Comparison of ENCODE assay signal across 8 cellular contexts in genomic region chr1:92749024-92749634, GRCh38. TPM values are rescaled to one million over a fixed set of nuclear protein-coding genes. Genes with fewer than 3 reads are reported as not detected.
DNase-seq lines count a peak whose midpoint lies in the region; ATAC-seq, FAIRE-seq and TF ChIP-seq lines count a peak whose summit lies in the region.

No MANE protein-coding gene starts in this region.

- H3K9ac ChIP-seq in H1 (replicated peaks in 1 of 4; ENCODE audit: extremely low read depth in 1 of 4, low read depth in 3 of 4, low read length in 3 of 4) (no peak overlapping the region), mesendoderm (ENCODE audit: low read length) (no peak overlapping the region)

- H3K27me3 Mint-ChIP-seq in T-helper 17 cell, result peaks cover 12% of the 10 kb centered on the region

- WGBS in H1 (ENCODE audit: extremely low coverage in 1 of 2, insufficient coverage in 1 of 2, insufficient read length in 1 of 2, insufficient replicate concordance in 2 of 2, low coverage in 1 of 2, low lambda C conversion rate in 2 of 2, missing lambda C conversion rate in 1 of 2), 2 experiments, result no CpG with 5 or more reads among the region's 1 CpG
- no CpG with 5 or more reads among the region's 1 CpG for WGBS in mesendoderm (ENCODE audit: extremely low coverage, insufficient coverage, low lambda C conversion rate)

- H3K18ac ChIP-seq in H1 (ENCODE audit: extremely low read depth, low read length) (no peak overlapping the region), mesendoderm (ENCODE audit: low read length) (no peak overlapping the region)

- H2BK5ac ChIP-seq in H1 (ENCODE audit: low read depth, low read length), result no peak overlapping the region
- no peak overlapping the region for H2BK5ac ChIP-seq in mesendoderm (ENCODE audit: low read length)

- ATAC-seq in GM21825 (IDR thresholded peaks at IDR 0.05; ENCODE audit: unreplicated experiment), result peak; percentile 72
- ATAC-seq in T-helper 17 cell, result peak; percentile 77
- ATAC-seq in HG03439 (IDR thresholded peaks at IDR 0.05; ENCODE audit: unreplicated experiment), result no peak

- H3K4ac ChIP-seq in H1 (replicated peaks; ENCODE audit: insufficient read length, low read depth, low read length), result no peak overlapping the region
- no peak overlapping the region for H3K4ac ChIP-seq in mesendoderm (ENCODE audit: low read depth, low read length)

- no peak overlapping the region for H2BK20ac ChIP-seq in H1 (ENCODE audit: low read length)

- no peaks in the 10 kb centered on the region for H3K4me1 ChIP-seq in H1 (replicated peaks in 1 of 4; ENCODE audit: control insufficient read depth in 3 of 4, insufficient read depth in 4 of 4, low read length in 3 of 4)
- no peaks in the 10 kb centered on the region for H3K4me1 ChIP-seq in mesendoderm (ENCODE audit: control insufficient read depth, low read depth, low read length)
- no peaks in the 10 kb centered on the region for H3K4me1 ChIP-seq in uterus

- H4K8ac ChIP-seq in H1 (ENCODE audit: extremely low read depth, insufficient read depth, low read length), result no peak overlapping the region
- H4K8ac ChIP-seq in mesendoderm (ENCODE audit: low read depth, low read length), result no peak overlapping the region

- no peaks in the 10 kb centered on the region for H3K36me3 Mint-ChIP-seq in T-helper 17 cell (ENCODE audit: low read depth)

- H3K4me1 Mint-ChIP-seq in T-helper 17 cell, result no peaks in the 10 kb centered on the region

- H3K27ac ChIP-seq in H1 (ENCODE audit: low read depth, low read length), result no peak overlapping the region
- no peak overlapping the region for H3K27ac ChIP-seq in mesendoderm (ENCODE audit: low read depth, low read length)
- no peak overlapping the region for H3K27ac ChIP-seq in uterus

- peak; percentile 15 to 75 (median 72) for TF ChIP-seq CTCF in H1 (IDR thresholded peaks at IDR 0.05; ENCODE audit: control extremely low read depth in 1 of 3, insufficient read depth in 1 of 3, low read depth in 1 of 3, low read length in 3 of 3)
- TF ChIP-seq CTCF in uterus (IDR thresholded peaks at IDR 0.05), result peak in 3 of 4 experiments; percentile 11 to 29 (median 15)

- H2BK120ac ChIP-seq in H1 (replicated peaks; ENCODE audit: low read depth, low read length) (no peak overlapping the region), mesendoderm (ENCODE audit: low read depth, low read length) (no peak overlapping the region)

- H3K27me3 ChIP-seq in H1 (replicated peaks in 1 of 4; ENCODE audit: control insufficient read depth in 3 of 4, extremely low read depth in 1 of 4, insufficient read depth in 3 of 4, low read length in 3 of 4) (no peaks in the 10 kb centered on the region), mesendoderm (ENCODE audit: insufficient read depth, low read length, poor library complexity) (no peaks in the 10 kb centered on the region), uterus (no peaks in the 10 kb centered on the region)

- H2AK5ac ChIP-seq in H1 (ENCODE audit: low read depth, low read length) (no peak overlapping the region), mesendoderm (ENCODE audit: low read length) (no peak overlapping the region)

- H3K4me2 ChIP-seq in H1 (ENCODE audit: insufficient read depth in 1 of 2, low read depth in 2 of 2, low read length in 2 of 2) (no peak overlapping the region), mesendoderm (ENCODE audit: low read length) (no peak overlapping the region)

- H4K5ac ChIP-seq in H1 (ENCODE audit: insufficient read length, low read depth, low read length) (no peak overlapping the region), mesendoderm (ENCODE audit: low read length) (no peak overlapping the region)

- H2AFZ ChIP-seq in H1 (ENCODE audit: low read length), result no peak overlapping the region

- H3K79me1 ChIP-seq in H1 (ENCODE audit: low read depth, low read length) (no peaks in the 10 kb centered on the region; the same call in 1 of the 2 replicates), mesendoderm (ENCODE audit: low read length) (peaks cover 4% of the 10 kb centered on the region)

- no peak overlapping the region for H3K4me3 ChIP-seq in H1 (ENCODE audit: extremely low read depth in 1 of 4, insufficient read depth in 2 of 4, low read depth in 3 of 4, low read length in 4 of 4)
- H3K4me3 ChIP-seq in mesendoderm (ENCODE audit: low read length), result no peak overlapping the region
- no peak overlapping the region for H3K4me3 ChIP-seq in uterus

- H4K20me1 ChIP-seq in H1 (replicated peaks in 1 of 2; ENCODE audit: control insufficient read depth in 1 of 2, insufficient read depth in 2 of 2, low read length in 2 of 2), result peaks cover 2% of the 10 kb centered on the region in 2 experiments

- TF ChIP-seq RAD21 in H1 (IDR thresholded peaks at IDR 0.05 in 1 of 2, conservative IDR thresholded peaks at IDR 0.05 in 1 of 2; ENCODE audit: low read depth in 2 of 2, low read length in 2 of 2), result peak; percentile 71 to 75

- POLR2A ChIA-PET in H1 (lab: Charles Lee; ENCODE audit: partially characterized antibody), result interaction anchor here (0.6 to 1.2 kb wide), 3 partner anchors 11 to 84 kb away, joined by 3 to 4 read pairs (median 3); no protein-coding TSS in a partner anchor

- H3K36me3 ChIP-seq in H1 (ENCODE audit: control insufficient read depth in 2 of 4, insufficient read depth in 4 of 4, low read length in 3 of 4) (no peaks in the 10 kb centered on the region), mesendoderm (ENCODE audit: control insufficient read depth, insufficient read depth, low read length) (no peaks in the 10 kb centered on the region), uterus (no peaks in the 10 kb centered on the region)

- no peak overlapping the region for H3K4me3 Mint-ChIP-seq in T-helper 17 cell

- no peak overlapping the region for H2BK12ac ChIP-seq in H1 (ENCODE audit: low read depth, low read length)

- TF ChIP-seq POLR2A in H1 (IDR thresholded peaks at IDR 0.05; ENCODE audit: control extremely low read depth in 1 of 2, low read depth in 2 of 2, low read length in 2 of 2) (no peak), uterus (IDR thresholded peaks at IDR 0.05) (no peak)

- TF ChIP-seq EP300 in H1 (IDR thresholded peaks at IDR 0.05; ENCODE audit: borderline replicate concordance in 1 of 2, low read depth in 2 of 2, low read length in 2 of 2), result no peak

- H2BK15ac ChIP-seq in H1 (ENCODE audit: low read length), result no peak overlapping the region
- no peak overlapping the region for H2BK15ac ChIP-seq in mesendoderm (replicated peaks; ENCODE audit: low read depth)

- intact Hi-C loops in uterus (cut with DNase I; ENCODE audit: low total_unique reads), result no loop called here

- H3K23me2 ChIP-seq in H1 (ENCODE audit: low read depth, low read length), result peaks cover 1% of the 10 kb centered on the region; the same call in 1 of the 2 replicates

- H3K79me2 ChIP-seq in H1 (ENCODE audit: control insufficient read depth in 1 of 2, insufficient read depth in 2 of 2, low read length in 2 of 2) (peaks cover 0 to 7% of the 10 kb centered on the region in 2 experiments; a peak in 1 of 4 replicates), mesendoderm (ENCODE audit: control insufficient read depth, insufficient read depth, low read length) (peaks cover 4% of the 10 kb centered on the region)

- H4K91ac ChIP-seq in H1 (replicated peaks; ENCODE audit: insufficient read length, low read length), result no peak overlapping the region

- DNase-seq in Daoy (ENCODE audit: low read depth), result peak; percentile 69
- DNase-seq in NCI-H1436 (lab: John Stamatoyannopoulos, UW), result peak; percentile 49
- peak in 1 of 3 donors; percentile 8 for DNase-seq in T-helper 17 cell
- no peak for DNase-seq in H1 (ENCODE audit: low read depth in 1 of 2, low spot score in 2 of 2)
- DNase-seq in mesendoderm, result peak; percentile 76
- DNase-seq in uterus, result no peak

- H3K23ac ChIP-seq in H1 (ENCODE audit: insufficient read length) (no peak overlapping the region), mesendoderm (ENCODE audit: low read length) (no peak overlapping the region)

- no peak overlapping the region for H3K27ac Mint-ChIP-seq in T-helper 17 cell

- H3K9me3 ChIP-seq in T-helper 17 cell (ENCODE audit: control insufficient read depth, low read length, poor library complexity, severe bottlenecking), result no peaks in the 10 kb centered on the region
- no peaks in the 10 kb centered on the region for H3K9me3 ChIP-seq in H1 (ENCODE audit: insufficient read depth in 2 of 2, low read depth in 1 of 2, low read length in 1 of 2)
- H3K9me3 ChIP-seq in uterus, result no peaks in the 10 kb centered on the region

- peak; percentile 57 for FAIRE-seq in H1 (lab: Jason Lieb, UNC)

- CTCF ChIA-PET in H1 (lab: Charles Lee; ENCODE audit: partially characterized antibody), result interaction anchor here (0.6 to 6.6 kb wide), 33 partner anchors 8 to 1218 kb away, joined by 3 to 86 read pairs (median 4); partner anchors contain the start of genes BTBD8, EVI5 and RPL5

- H3K56ac ChIP-seq in H1 (replicated peaks; ENCODE audit: insufficient read length, low read depth, low read length) (no peak overlapping the region), mesendoderm (ENCODE audit: low read length) (no peak overlapping the region)

- no peak overlapping the region for H3K14ac ChIP-seq in H1 (ENCODE audit: insufficient read length)

TF ChIP-seq in H1, 55 proteins besides CTCF, POLR2A, EP300 and RAD21 (continues in another document):
- TF ChIP-seq POLR2AphosphoS5 (IDR thresholded peaks at IDR 0.05; ENCODE audit: low read depth, low read length) (no peak), CEBPB (IDR thresholded peaks at IDR 0.05; ENCODE audit: low read depth, low read length) (no peak), KDM5A (IDR thresholded peaks at IDR 0.05; ENCODE audit: low read length) (no peak), RXRA (IDR thresholded peaks at IDR 0.05; ENCODE audit: insufficient read depth, low read depth, low read length) (no peak), CBX5 (IDR thresholded peaks at IDR 0.05; ENCODE audit: low read depth, low read length) (no peak)

RNA-seq across cellular contexts. Expression of gene EVI5, which starts 35.8 kb away (rescaled TPM):
- 18.9 and 19.2 TPM in 2 replicates for total RNA-seq in Daoy (2014; rRNA removed; shearing (Covaris generic))
- under 1 TPM; 0.70 to 0.80 TPM for total RNA-seq in T-helper 17 cell
- 13.7 TPM in 2 replicates for total RNA-seq in H1 (2021; fragmentation: NEBNext Ultra II Directional; extraction: Animal tissue kit (Norgen Biotek cat#: 25700))
- polyA plus RNA-seq in H1 (2011; rRNA removed), result 1.1 and 1.7 TPM in 2 replicates
- polyA plus RNA-seq in H1 (2011; cell fraction: cytosol; rRNA removed), result 3.0 TPM
- polyA plus RNA-seq in H1 (2011; cell fraction: nucleus; rRNA removed), result 6.4 TPM
- 2.0 to 4.4 TPM (median 2.8 TPM) in 4 replicates for polyA plus RNA-seq in H1 (2012, experiment 1 of 2)
- polyA plus RNA-seq in H1 (2012, experiment 2 of 2), result 0.07 TPM
- 4.4 TPM for polyA plus RNA-seq in H1 (2013, experiment 1 of 2)
- polyA plus RNA-seq in H1 (2013, experiment 2 of 2), result 4.7 TPM
- 3.6 and 4.5 TPM in 2 replicates for polyA minus RNA-seq in H1 (2011; rRNA and poly(A)+ RNA removed)
- polyA minus RNA-seq in H1 (2011; cell fraction: cytosol; rRNA and poly(A)+ RNA removed), result 6.9 TPM
- 19.8 TPM for polyA minus RNA-seq in H1 (2011; cell fraction: nucleus; rRNA and poly(A)+ RNA removed)
- 4.4 TPM for polyA plus RNA-seq in mesendoderm (2013, experiment 1 of 2)
- 3.5 TPM for polyA plus RNA-seq in mesendoderm (2013, experiment 2 of 2)
- 100 to 1,000 TPM in 1 of 4 donors, 10 to 100 TPM in 3; 53.0 to 112 (median 58.4) TPM for total RNA-seq in uterus

Comparison
In these comparisons a context has a peak if more than half of its experiments do, and no peak if none do; other contexts are left out.
1. DNase-seq: peak in Daoy (single experiment), NCI-H1436 (single experiment) and mesendoderm (single experiment); none in H1 (0 of 2) and uterus (0 of 2).